Comparison of ENCODE assay signal across 23 cellular contexts in genomic region chr14:59761851-59762250, GRCh38.
"Had no signal": no experiment of that assay in that cellular context is flagged by ENCODE, and none has a peak within 500 bp of the region (broad histone marks: within the 10 kb centered on the region; RNA-seq: fewer than 3 reads in every experiment).

No MANE protein-coding gene starts in this region.

- DNase-seq: Kasumi-1, MM.1S, NCI-H1092 treated with DMSO at 0.1 percent for 48 hours, NCI-H1436, NCI-H187, NCI-H2029, NCI-H2081 treated with DMSO at 0.1 percent for 48 hours, NCI-H2171, NCI-H226, NCI-H446, NCI-H510A, NCI-H524 treated with DMSO at 0.1 percent for 48 hours, NCI-H69, NCI-H774, Right ventricle myocardium superior, RPMI8226, SIG-M5 had no signal

- H3K4me1 Mint-ChIP-seq: IgD-negative memory B cell had no signal

- H3K36me3 Mint-ChIP-seq: IgD-negative memory B cell had no signal

- H3K27me3 Mint-ChIP-seq: IgD-negative memory B cell had no signal

- H3K4me3 ChIP-seq: K562, SJSA1, SK-N-MC had no signal

- H3K4me3 Mint-ChIP-seq: IgD-negative memory B cell had no signal

- ATAC-seq: HepG2, K562 had no signal

- H3K36me3 ChIP-seq: SJSA1 had no signal

- FAIRE-seq: HepG2, K562, RCC 7860 had no signal

- H3K27me3 ChIP-seq: SJSA1 had no signal

- H3K27ac Mint-ChIP-seq: IgD-negative memory B cell had no signal
